In genomic region chr6:30672445-30673253, GRCh38 we compare ENCODE assay signal across 8 cellular contexts. TPM values are rescaled to one million over a fixed set of nuclear protein-coding genes. Genes with fewer than 3 reads are reported as not detected.
DNase-seq lines count a peak whose midpoint lies in the region; ATAC-seq and TF ChIP-seq lines count a peak whose summit lies in the region.

TSS of gene DHX16 (minus strand) at chr6:30673006. CDS start at chr6:30672841, 165 bp downstream.

- H3K9me3 Mint-ChIP-seq in T-helper 1 cell treated with Interleukin-12 subunit alpha and Interleukin-12 subunit beta and Interleukin-4 antibody, amounts not matched to agents 30 μg/mL and 1 μg/mL, for 36 hours, result no peaks in the 10 kb centered on the region
- H3K9me3 Mint-ChIP-seq in progenitor cell of endocrine pancreas (ENCODE audit: low read depth), result no peaks in the 10 kb centered on the region

- no peaks in the 10 kb centered on the region for H3K27me3 Mint-ChIP-seq in T-helper 1 cell treated with Interleukin-12 subunit alpha and Interleukin-12 subunit beta and Interleukin-4 antibody, amounts not matched to agents 30 μg/mL and 1 μg/mL, for 36 hours (ENCODE audit: low read depth)
- no peaks in the 10 kb centered on the region for H3K27me3 Mint-ChIP-seq in progenitor cell of endocrine pancreas

- H3K27me3 ChIP-seq in left ventricle myocardium inferior (ENCODE audit: low read depth), result no peaks in the 10 kb centered on the region

- DNase-seq in GM12864 (ENCODE audit: low read depth) (peak; percentile 96), NCI-H146 (lab: John Stamatoyannopoulos, UW) (peak; percentile 94), amniotic stem cell (lab: John Stamatoyannopoulos, UW) (peak; percentile 95), left ventricle myocardium inferior (peak; percentile 96), progenitor cell of endocrine pancreas (ENCODE audit: low spot score, unreplicated experiment) (peak; percentile 88), ureter (ENCODE audit: low spot score) (peak; percentile 96)

- peaks cover 30% of the 10 kb centered on the region for H3K4me1 Mint-ChIP-seq in T-helper 1 cell treated with Interleukin-12 subunit alpha and Interleukin-12 subunit beta and Interleukin-4 antibody, amounts not matched to agents 30 μg/mL and 1 μg/mL, for 36 hours (ENCODE audit: low read depth)
- H3K4me1 Mint-ChIP-seq in progenitor cell of endocrine pancreas (ENCODE audit: low read depth), result peaks cover 6% of the 10 kb centered on the region

- peaks cover 36% of the 10 kb centered on the region for H3K36me3 Mint-ChIP-seq in T-helper 1 cell treated with Interleukin-12 subunit alpha and Interleukin-12 subunit beta and Interleukin-4 antibody, amounts not matched to agents 30 μg/mL and 1 μg/mL, for 36 hours (ENCODE audit: low read depth)
- H3K36me3 Mint-ChIP-seq in progenitor cell of endocrine pancreas (ENCODE audit: insufficient read depth), result peaks cover 15% of the 10 kb centered on the region

- H3K36me3 ChIP-seq in left ventricle myocardium inferior, result peaks cover 53% of the 10 kb centered on the region

- peak within 1 kb of the TSS; percentile 99 for H3K4me3 ChIP-seq in GM12864 (ENCODE audit: low read depth, low read length)
- H3K4me3 ChIP-seq in left ventricle myocardium inferior, result peak within 1 kb of the TSS; percentile 89

- peak within 1 kb of the TSS; percentile 86 for H3K27ac Mint-ChIP-seq in T-helper 1 cell treated with Interleukin-12 subunit alpha and Interleukin-12 subunit beta and Interleukin-4 antibody, amounts not matched to agents 30 μg/mL and 1 μg/mL, for 36 hours
- H3K27ac Mint-ChIP-seq in progenitor cell of endocrine pancreas, result peak within 1 kb of the TSS; percentile 95

- peak; percentile 78 for ATAC-seq in HG02759 (IDR thresholded peaks at IDR 0.05; ENCODE audit: unreplicated experiment)

- peak; percentile 76 for TF ChIP-seq CTCF in GM12864 (IDR thresholded peaks at IDR 0.05; ENCODE audit: low read depth, low read length, missing control alignments)
- TF ChIP-seq CTCF in left ventricle myocardium inferior (IDR thresholded peaks at IDR 0.05; ENCODE audit: borderline replicate concordance), result peak; percentile 93
- TF ChIP-seq CTCF in progenitor cell of endocrine pancreas (IDR thresholded peaks at IDR 0.05; ENCODE audit: unreplicated experiment), result peak; percentile 87

- H3K27ac ChIP-seq in left ventricle myocardium inferior (replicated peaks), result peak within 1 kb of the TSS; percentile 87

- intact Hi-C loops in left ventricle myocardium inferior (cut with micrococcal nuclease), result no loop called here

- H3K9me3 ChIP-seq in left ventricle myocardium inferior (replicated peaks), result no peaks in the 10 kb centered on the region

- peaks cover 25% of the 10 kb centered on the region for H3K4me1 ChIP-seq in left ventricle myocardium inferior

- peak within 1 kb of the TSS; percentile 90 for H3K4me3 Mint-ChIP-seq in T-helper 1 cell treated with Interleukin-12 subunit alpha and Interleukin-12 subunit beta and Interleukin-4 antibody, amounts not matched to agents 30 μg/mL and 1 μg/mL, for 36 hours
- H3K4me3 Mint-ChIP-seq in progenitor cell of endocrine pancreas (ENCODE audit: low read depth), result peak within 1 kb of the TSS; percentile 89

RNA-seq across cellular contexts. Expression of gene DHX16, which starts in this region (rescaled TPM):
- total RNA-seq in left ventricle myocardium inferior (22.1 TPM), progenitor cell of endocrine pancreas (30.0 and 31.0 TPM in 2 replicates), ureter (31.5 TPM)

Comparison
In these comparisons a context has a peak if more than half of its experiments do, and no peak if none do; other contexts are left out.
1. Peak in every context shown above with its lines: DNase-seq, ATAC-seq, H3K4me3 ChIP-seq and H3K27ac ChIP-seq.